8 cellular contexts compared by ENCODE assay signal in the genomic region with DNA sequence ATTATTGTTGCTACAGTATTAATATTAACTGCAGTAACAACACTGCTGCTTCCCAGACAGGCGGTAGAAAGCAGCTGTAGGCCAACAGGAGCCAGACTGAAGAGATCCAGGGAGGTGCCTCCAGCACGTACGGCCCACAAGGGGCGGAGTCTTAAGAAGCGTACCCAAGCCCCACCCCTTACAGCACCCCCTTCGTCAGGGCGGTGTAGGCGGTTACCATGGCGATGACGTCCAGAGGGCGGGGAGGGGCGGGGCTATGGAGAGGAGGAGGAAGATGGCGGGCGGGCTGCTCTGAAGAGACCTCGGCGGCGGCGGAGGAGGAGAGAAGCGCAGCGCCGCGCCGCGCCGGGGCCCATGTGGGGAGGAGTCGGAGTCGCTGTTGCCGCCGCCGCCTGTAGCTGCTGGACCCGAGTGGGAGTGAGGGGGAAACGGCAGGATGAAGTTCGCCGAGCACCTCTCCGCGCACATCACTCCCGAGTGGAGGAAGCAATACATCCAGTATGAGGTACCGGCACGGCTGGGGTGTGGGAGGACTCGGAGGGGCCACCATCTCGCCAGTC. TPM values are rescaled to one million over a fixed set of nuclear protein-coding genes. Genes with fewer than 3 reads are reported as not detected.
DNase-seq lines count a peak whose midpoint lies in the region; FAIRE-seq and TF ChIP-seq lines count a peak whose summit lies in the region.

A gene (plus strand): TSS at position 257 of the 560 bp plus-strand sequence. CDS start 180 bp downstream, at position 437.

- peak; percentile 88 for FAIRE-seq in frontal cortex (lab: Jason Lieb, UNC)

- peaks cover 15 to 18% of the 10 kb centered on the region in 2 experiments for H3K4me1 ChIP-seq in neutrophil (ENCODE audit: control insufficient read depth in 1 of 2, insufficient read depth in 1 of 2, low read depth in 1 of 2, low read length in 1 of 2)

- H3K36me3 ChIP-seq in neutrophil = no peaks in the 10 kb centered on the region

- peak; percentile 58 for TF ChIP-seq CTCF in neutrophil (IDR thresholded peaks at IDR 0.05)

- peak within 1 kb of the TSS; percentile 92 to 94 for H3K4me3 ChIP-seq in neutrophil (ENCODE audit: low read depth in 1 of 2, low read length in 1 of 2)

- no peaks in the 10 kb centered on the region for H3K9me3 ChIP-seq in neutrophil

- CTCF ChIA-PET in HEK293T (lab: Yijun Ruan, JAX) = interaction anchor here (0.9 to 1.1 kb wide), 2 partner anchors 11 to 22 kb away, joined by 3 to 5 read pairs; no protein-coding TSS in a partner anchor

- no peaks in the 10 kb centered on the region for H3K27me3 ChIP-seq in neutrophil

- peak; percentile 98 for DNase-seq in GM04504 (ENCODE audit: low read depth)
- DNase-seq in HEK293T (ENCODE audit: extremely low spot score) = peak; percentile 98
- peak; percentile 97 for DNase-seq in MV-4-11 (lab: John Stamatoyannopoulos, UW)
- DNase-seq in SK-MEL-5 (ENCODE audit: low read depth, low spot score) = peak; percentile 98
- DNase-seq in activated naive CD4-positive, alpha-beta T cell treated with Interleukin-2 at 50 U/mL for 16 hours = peak; percentile 97
- peak; percentile 91 for DNase-seq in frontal cortex (ENCODE audit: low spot score in 2 of 2)
- peak; percentile 66 to 99 (median 97) for DNase-seq in substantia nigra (lab: John Stamatoyannopoulos, UW)

- POLR2A ChIA-PET in HEK293T (lab: Yijun Ruan, JAX) = interaction anchor here (0.6 to 1.8 kb wide), 7 partner anchors 11 to 222 kb away, joined by 3 to 9 read pairs (median 4); no protein-coding TSS in a partner anchor

- H3K27ac ChIP-seq in neutrophil = peak within 1 kb of the TSS; percentile 84
- H3K27ac ChIP-seq in substantia nigra (ENCODE audit: low read depth, low read length, poor library complexity, severe bottlenecking) = peak within 1 kb of the TSS; percentile 88

- in situ Hi-C loops in SK-MEL-5 (cut with HindIII; ENCODE audit: low pct_unique_long_range_greater_than_20kb, low sequenced_read_pairs) = no loop called here

TF ChIP-seq in HEK293T, 16 proteins besides CTCF, POLR2A, EP300 and RAD21:
- TF ChIP-seq FOXK2 (IDR thresholded peaks at IDR 0.05) = no peak
- TF ChIP-seq LEF1 (IDR thresholded peaks at IDR 0.05; ENCODE audit: borderline replicate concordance) = no peak
- no peak for TF ChIP-seq L3MBTL2 (conservative IDR thresholded peaks at IDR 0.05)

RNA-seq across cellular contexts. Expression of the gene that starts here (rescaled TPM):
- 24.9 and 27.4 TPM in 2 replicates for total RNA-seq in SK-MEL-5 (2014; rRNA removed; shearing (Covaris generic))
- 15.4 and 19.5 TPM in 2 replicates for polyA plus RNA-seq in SK-MEL-5 (2015; cell fraction: cytosol; rRNA removed)
- 7.2 and 8.7 TPM in 2 replicates for polyA plus RNA-seq in SK-MEL-5 (2015; cell fraction: nucleus; rRNA removed)
- 380 TPM for total RNA-seq in frontal cortex

Comparison
In these comparisons a context has a peak if more than half of its experiments do, and no peak if none do; other contexts are left out.
1. Peak in every context shown above with its lines: DNase-seq, H3K4me3 ChIP-seq and H3K27ac ChIP-seq.
2. RNA of the gene that starts here (total RNA-seq): 380 TPM in frontal cortex (single experiment); 24.9 to 27.4 TPM in SK-MEL-5; every median in the first group is over 10 times any median in the second.